8 cellular contexts compared by ENCODE assay signal in genomic region chr11:107565955-107566501, GRCh38. TPM values are rescaled to one million over a fixed set of nuclear protein-coding genes. Genes with fewer than 3 reads are reported as not detected.
A peak's percentile ranks its signal among the peaks of the same experiment; 100 is the strongest.
DNase-seq lines count a peak whose midpoint lies in the region; ATAC-seq and TF ChIP-seq lines count a peak whose summit lies in the region.
"Not testable (repeated sequence)": the region's sequence is repeated elsewhere in the genome, so short reads cannot be mapped to it uniquely, and the experiment has no call there.

No MANE protein-coding gene starts in this region.

- H2AFZ ChIP-seq in DND-41 (ENCODE audit: low read depth, low read length) = peak overlapping the region; percentile 85

- peaks cover 61% of the 10 kb centered on the region for H3K4me1 Mint-ChIP-seq in activated CD8-positive, alpha-beta T cell treated with anti-CD3 and anti-CD28 coated beads for 36 hours (ENCODE audit: low read depth)
- H3K4me1 Mint-ChIP-seq in nephron = peaks cover 44% of the 10 kb centered on the region

- not testable (repeated sequence) for H3K36me3 Mint-ChIP-seq in activated CD8-positive, alpha-beta T cell treated with anti-CD3 and anti-CD28 coated beads for 36 hours (ENCODE audit: low read depth); nephron (ENCODE audit: low read depth)

- H3K36me3 ChIP-seq in DND-41 (ENCODE audit: insufficient read depth, low read length); colonic mucosa; iPS DF 6.9 (ENCODE audit: control insufficient read depth, insufficient read depth, low read length); suprapubic skin: not testable (repeated sequence)

- peaks cover 38% of the 10 kb centered on the region for H3K4me1 ChIP-seq in DND-41 (ENCODE audit: insufficient read depth, low read length)
- H3K4me1 ChIP-seq in colonic mucosa; iPS DF 6.9 (ENCODE audit: control insufficient read depth, insufficient read depth, low read length): not testable (repeated sequence)
- peaks cover 34% of the 10 kb centered on the region for H3K4me1 ChIP-seq in suprapubic skin

- H3K9me3 ChIP-seq in DND-41 (ENCODE audit: insufficient read depth, low read length, severe bottlenecking); colonic mucosa; iPS DF 6.9 (ENCODE audit: control insufficient read depth, insufficient read depth, low read length); suprapubic skin: not testable (repeated sequence)

- H3K4me3 Mint-ChIP-seq in activated CD8-positive, alpha-beta T cell treated with anti-CD3 and anti-CD28 coated beads for 36 hours = peak overlapping the region; percentile 99
- peak overlapping the region; percentile 96 to 98 (median 96) for H3K4me3 Mint-ChIP-seq in nephron

- peak overlapping the region; percentile 58 to 94; a peak in 3 of 4 replicates for H3K4me3 ChIP-seq in DND-41 (ENCODE audit: low read depth in 1 of 2, low read length in 2 of 2)
- peak overlapping the region; percentile 66 for H3K4me3 ChIP-seq in colonic mucosa
- H3K4me3 ChIP-seq in iPS DF 6.9 (ENCODE audit: low read length) = peak overlapping the region; percentile 78; the same call in 1 of the 2 replicates
- peak overlapping the region; percentile 79 for H3K4me3 ChIP-seq in suprapubic skin

- H3K9ac ChIP-seq in DND-41 (ENCODE audit: low read depth, low read length) (peak overlapping the region; percentile 64), colonic mucosa (ENCODE audit: low read depth in 2 of 2, low read length in 2 of 2) (peak overlapping the region; percentile 85 to 96)

- peaks cover 40% of the 10 kb centered on the region for H3K79me2 ChIP-seq in DND-41 (ENCODE audit: insufficient read depth, low read length)

- intact Hi-C loops in activated CD8-positive, alpha-beta T cell treated with anti-CD3 and anti-CD28 coated beads for 36 hours (cut with micrococcal nuclease); colonic mucosa (cut with DNase I): not testable (repeated sequence)

- no CpG with 5 or more reads among the region's 9 CpGs for WGBS in iPS DF 6.9 (ENCODE audit: insufficient coverage, insufficient read length)
- 59% methylated on average over 9 of the region's 9 CpGs for WGBS in suprapubic skin

- H3K27ac ChIP-seq in DND-41 (ENCODE audit: low read length) (peak overlapping the region; percentile 83), colonic mucosa (peak overlapping the region; percentile 60), suprapubic skin (peak overlapping the region; percentile 82)
- H3K27ac ChIP-seq in iPS DF 6.9 (ENCODE audit: low read length) = not testable (repeated sequence)

- ATAC-seq in DND-41 (ENCODE audit: insufficient read depth, low read depth) = peak; percentile 13; the same call in 1 of the 3 replicates
- ATAC-seq in HG02588 (IDR thresholded peaks at IDR 0.05; ENCODE audit: unreplicated experiment) = peak; percentile 1
- ATAC-seq in activated CD8-positive, alpha-beta T cell treated with anti-CD3 and anti-CD28 coated beads for 36 hours = peak; percentile 6

- peak overlapping the region; percentile 100 for H3K27ac Mint-ChIP-seq in activated CD8-positive, alpha-beta T cell treated with anti-CD3 and anti-CD28 coated beads for 36 hours
- peak overlapping the region; percentile 73 to 95 (median 90) for H3K27ac Mint-ChIP-seq in nephron

- POLR2A ChIA-PET in activated CD8-positive, alpha-beta T cell treated with anti-CD3 and anti-CD28 coated beads for 36 hours (lab: Charles Lee) = interaction anchor here (0.5 to 1.8 kb wide), 5 partner anchors 10 to 501 kb away, joined by 3 to 4 read pairs (median 3); no protein-coding TSS in a partner anchor

- TF ChIP-seq POLR2A in suprapubic skin (IDR thresholded peaks at IDR 0.05) = not testable (repeated sequence)

- TF ChIP-seq EP300 in suprapubic skin (IDR thresholded peaks at IDR 0.05) = not testable (repeated sequence)

- not testable (repeated sequence) for TF ChIP-seq CTCF in DND-41 (IDR thresholded peaks at IDR 0.05; ENCODE audit: borderline replicate concordance, extremely low read depth, low read length, poor library complexity, severe bottlenecking); activated CD8-positive, alpha-beta T cell treated with anti-CD3 and anti-CD28 coated beads for 36 hours (IDR thresholded peaks at IDR 0.05); colonic mucosa (IDR thresholded peaks at IDR 0.05); nephron (IDR thresholded peaks at IDR 0.05; ENCODE audit: unreplicated experiment in 3 of 3); suprapubic skin (IDR thresholded peaks at IDR 0.05)

- peak overlapping the region; percentile 95 for H3K4me2 ChIP-seq in DND-41 (ENCODE audit: insufficient read depth, low read length)

- not testable (repeated sequence) for H4K20me1 ChIP-seq in DND-41 (ENCODE audit: insufficient read depth, low read length)

- CTCF ChIA-PET in activated CD8-positive, alpha-beta T cell treated with anti-CD3 and anti-CD28 coated beads for 36 hours (lab: Charles Lee) = interaction anchor here (0.9 to 9.5 kb wide), 7 partner anchors 9 to 333 kb away, joined by 3 to 111 read pairs (median 9); no protein-coding TSS in a partner anchor

- not testable (repeated sequence) for H3K9me3 Mint-ChIP-seq in activated CD8-positive, alpha-beta T cell treated with anti-CD3 and anti-CD28 coated beads for 36 hours; nephron

- DNase-seq in DND-41; activated CD8-positive, alpha-beta T cell treated with anti-CD3 and anti-CD28 coated beads for 36 hours; colonic mucosa; iPS DF 6.9 (ENCODE audit: low read depth, low spot score); suprapubic skin (ENCODE audit: low spot score in 2 of 2): not testable (repeated sequence)
- peak; percentile 43 for DNase-seq in NCI-H69 (lab: John Stamatoyannopoulos, UW)

- H3K27me3 Mint-ChIP-seq in activated CD8-positive, alpha-beta T cell treated with anti-CD3 and anti-CD28 coated beads for 36 hours; nephron (ENCODE audit: low read depth): not testable (repeated sequence)

- not testable (repeated sequence) for H3K27me3 ChIP-seq in DND-41 (ENCODE audit: insufficient read depth, low read length, poor library complexity); colonic mucosa; iPS DF 6.9 (ENCODE audit: control insufficient read depth, insufficient read depth, low read length); suprapubic skin

RNA-seq across cellular contexts. Expression of gene ALKBH8, which starts 0.5 kb away (rescaled TPM):
- 10 to 100 TPM; 13.3 to 13.4 TPM for total RNA-seq in activated CD8-positive, alpha-beta T cell treated with anti-CD3 and anti-CD28 coated beads for 36 hours
- total RNA-seq in colonic mucosa (1 to 10 TPM; 3.7 to 5.0 TPM), suprapubic skin (1 to 10 TPM; 2.0 to 6.8 (median 5.6) TPM)

RNA-seq across cellular contexts. Expression of gene ELMOD1, which starts 24.9 kb away (rescaled TPM):
- not detected for total RNA-seq in activated CD8-positive, alpha-beta T cell treated with anti-CD3 and anti-CD28 coated beads for 36 hours
- total RNA-seq in colonic mucosa (under 1 TPM in 1 of 2 donors, not detected in 1; 0.11 TPM), suprapubic skin (10 to 100 TPM; 14.6 to 66.0 (median 41.3) TPM)

Comparison
In these comparisons a context has a peak if more than half of its experiments do, and no peak if none do; other contexts are left out.
1. RNA of gene ELMOD1, which starts 24.9 kb away (total RNA-seq): 14.6 to 66.0 TPM in suprapubic skin; 0.11 TPM in colonic mucosa and not detected in activated CD8-positive, alpha-beta T cell treated with anti-CD3 and anti-CD28 coated beads for 36 hours; every median in the first group is over 10 times any median in the second.
2. Peak in every context shown above with its lines, with median percentiles within 50 percentile points of each other: ATAC-seq and H3K4me3 ChIP-seq.